In the genomic region with DNA sequence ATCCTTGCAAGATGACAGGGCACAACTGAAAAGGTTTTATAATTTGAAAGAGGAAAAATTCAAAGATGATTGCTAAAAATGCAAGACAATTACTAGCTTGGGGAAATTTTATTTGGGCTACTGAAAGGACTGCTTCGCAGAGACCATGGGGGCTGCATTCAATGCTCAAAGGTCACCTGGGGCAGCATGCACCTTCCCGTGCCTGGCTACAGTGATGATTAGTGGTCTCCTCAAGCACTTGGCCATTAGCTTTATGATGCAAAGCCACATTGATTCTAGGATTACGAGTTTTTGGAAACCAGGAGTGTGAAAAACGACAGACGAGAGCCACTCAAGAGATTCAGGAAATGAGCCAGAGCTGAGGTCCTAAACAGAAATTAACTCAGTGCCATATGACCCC, we compare ENCODE assay signal across 18 cellular contexts.
DNase-seq lines count a peak whose midpoint lies in the region; ATAC-seq and TF ChIP-seq lines count a peak whose summit lies in the region.
"Had no signal": no experiment of that assay in that cellular context is flagged by ENCODE, and none has a peak within 500 bp of the region (broad histone marks: within the 10 kb centered on the region; RNA-seq: fewer than 3 reads in every experiment).

No MANE protein-coding gene starts in this region.

- H3K4me1 Mint-ChIP-seq in GM23338: peaks cover 50% of the 10 kb centered on the region
- H3K4me1 Mint-ChIP-seq in WTC11: peaks cover 64% of the 10 kb centered on the region
- no peaks in the 10 kb centered on the region for H3K4me1 Mint-ChIP-seq in CD8-positive, alpha-beta T cell (ENCODE audit: low read depth)
- H3K4me1 Mint-ChIP-seq: CD4-positive, CD25-positive, alpha-beta regulatory T cell; IgD-negative memory B cell had no signal

- POLR2A ChIA-PET in WTC11 (lab: Charles Lee): no interaction called here
- POLR2A ChIA-PET in CD8-positive, alpha-beta T cell (lab: Charles Lee): no interaction called here

- no peak overlapping the region for H3K9ac ChIP-seq in HUES64 (ENCODE audit: low read depth, low read length)
- H3K9ac ChIP-seq: SK-N-SH had no signal

- H3K27ac Mint-ChIP-seq in GM23338 (peak overlapping the region; percentile 95), WTC11 (peak overlapping the region; percentile 77)
- no peak overlapping the region for H3K27ac Mint-ChIP-seq in CD8-positive, alpha-beta T cell
- H3K27ac Mint-ChIP-seq: CD4-positive, CD25-positive, alpha-beta regulatory T cell; IgD-negative memory B cell had no signal

- H3K27me3 Mint-ChIP-seq in GM23338 (ENCODE audit: insufficient read depth, low read depth, poor library complexity) (peaks cover 2% of the 10 kb centered on the region), WTC11 (ENCODE audit: low read depth) (no peaks in the 10 kb centered on the region)
- H3K27me3 Mint-ChIP-seq in CD8-positive, alpha-beta T cell (ENCODE audit: low read depth): no peaks in the 10 kb centered on the region
- H3K27me3 Mint-ChIP-seq: CD4-positive, CD25-positive, alpha-beta regulatory T cell; IgD-negative memory B cell had no signal

- H3K4me3 ChIP-seq in GM23338 (peak overlapping the region; percentile 3; the same call in 1 of the 2 replicates), HUES64 (ENCODE audit: low read length) (no peak overlapping the region)
- no peak overlapping the region for H3K4me3 ChIP-seq in CD8-positive, alpha-beta T cell (ENCODE audit: low read depth, low read length)
- H3K4me3 ChIP-seq: Peyer's patch had no signal

- DNase-seq in GM23338 (ENCODE audit: low spot score) (peak; percentile 55), WTC11 (ENCODE audit: low spot score) (no peak), iPS-NIHi7 (ENCODE audit: extremely low spot score) (peak; percentile 40), kidney glomerular epithelial cell (lab: John Stamatoyannopoulos, UW) (no peak)
- DNase-seq in CD8-positive, alpha-beta T cell: no peak
- DNase-seq: ACHN; Calu3; CD4-positive, CD25-positive, alpha-beta regulatory T cell; DMS79; NCI-H2107; NCI-H446 treated with DMSO at 0.1 percent for 48 hours; Peyer's patch; Right ventricle myocardium superior; SK-N-SH had no signal

- peaks cover 6% of the 10 kb centered on the region; the same call in 2 of the 3 replicates for H3K36me3 Mint-ChIP-seq in GM23338 (ENCODE audit: low read depth)
- H3K36me3 Mint-ChIP-seq in WTC11: no peaks in the 10 kb centered on the region
- no peaks in the 10 kb centered on the region for H3K36me3 Mint-ChIP-seq in CD8-positive, alpha-beta T cell
- H3K36me3 Mint-ChIP-seq: CD4-positive, CD25-positive, alpha-beta regulatory T cell; IgD-negative memory B cell had no signal

- H3K4me2 ChIP-seq in GM23338: peak overlapping the region; percentile 31
- H3K4me2 ChIP-seq: SK-N-SH had no signal

- H3K9me3 ChIP-seq in HUES64 (ENCODE audit: insufficient read depth, low read depth, low read length): no peaks in the 10 kb centered on the region
- no peaks in the 10 kb centered on the region for H3K9me3 ChIP-seq in CD8-positive, alpha-beta T cell (ENCODE audit: low read length)
- H3K9me3 ChIP-seq: Peyer's patch, SK-N-SH had no signal

- no peaks in the 10 kb centered on the region for H3K36me3 ChIP-seq in GM23338 (ENCODE audit: insufficient read depth)
- no peaks in the 10 kb centered on the region for H3K36me3 ChIP-seq in HUES64 (ENCODE audit: insufficient read depth, low read length)
- no peaks in the 10 kb centered on the region for H3K36me3 ChIP-seq in CD8-positive, alpha-beta T cell (ENCODE audit: insufficient read depth, low read length)
- H3K36me3 ChIP-seq: Peyer's patch had no signal

- H3K27ac ChIP-seq in GM23338 (ENCODE audit: low read depth) (peak overlapping the region; percentile 87), HUES64 (ENCODE audit: low read depth, low read length) (peak overlapping the region; percentile 83)
- no peak overlapping the region for H3K27ac ChIP-seq in CD8-positive, alpha-beta T cell (ENCODE audit: low read depth, low read length)
- H3K27ac ChIP-seq: Peyer's patch had no signal

- no peaks in the 10 kb centered on the region for H4K20me1 ChIP-seq in GM23338 (replicated peaks; ENCODE audit: insufficient read depth)

- TF ChIP-seq CTCF in GM23338 (conservative IDR thresholded peaks at IDR 0.05; ENCODE audit: low read depth in 2 of 2) (no peak), WTC11 (IDR thresholded peaks at IDR 0.05) (no peak)
- TF ChIP-seq CTCF in CD8-positive, alpha-beta T cell (IDR thresholded peaks at IDR 0.05): no peak

- 11% methylated on average over 5 of the region's 5 CpGs for WGBS in HUES64

- H3K27me3 ChIP-seq in GM23338 (ENCODE audit: insufficient read depth): no peaks in the 10 kb centered on the region
- H3K27me3 ChIP-seq in HUES64 (ENCODE audit: insufficient read depth, low read length): no peaks in the 10 kb centered on the region
- H3K27me3 ChIP-seq in CD8-positive, alpha-beta T cell (ENCODE audit: insufficient read depth, low read length): no peaks in the 10 kb centered on the region
- H3K27me3 ChIP-seq: Peyer's patch had no signal

- H2AFZ ChIP-seq in GM23338: no peak overlapping the region

- intact Hi-C loops in CD8-positive, alpha-beta T cell (cut with DNase I, micrococcal nuclease): no loop called here

- ATAC-seq in GM23338 (peak; percentile 93), WTC11 (peak; percentile 89), GM19023 (IDR thresholded peaks at IDR 0.05; ENCODE audit: unreplicated experiment) (no peak), HG03135 (IDR thresholded peaks at IDR 0.05; ENCODE audit: unreplicated experiment) (no peak)
- no peak for ATAC-seq in CD8-positive, alpha-beta T cell

- peaks cover 11% of the 10 kb centered on the region for H3K79me2 ChIP-seq in GM23338 (replicated peaks; ENCODE audit: insufficient read depth)

- CTCF ChIA-PET in WTC11 (lab: Charles Lee): interaction anchor here (1.3 kb wide), 1 partner anchor 16 kb away, joined by 5 read pairs; no protein-coding TSS in a partner anchor
- CTCF ChIA-PET in CD8-positive, alpha-beta T cell (lab: Charles Lee): no interaction called here

- H3K4me3 Mint-ChIP-seq in GM23338: no peak overlapping the region
- H3K4me3 Mint-ChIP-seq in WTC11: no peak overlapping the region
- H3K4me3 Mint-ChIP-seq in CD8-positive, alpha-beta T cell: no peak overlapping the region
- H3K4me3 Mint-ChIP-seq: CD4-positive, CD25-positive, alpha-beta regulatory T cell; IgD-negative memory B cell had no signal

- no peaks in the 10 kb centered on the region for H3F3A ChIP-seq in GM23338 (replicated peaks; ENCODE audit: low read depth)

- no peaks in the 10 kb centered on the region for H3K9me2 ChIP-seq in GM23338 (ENCODE audit: insufficient read depth)
- H3K9me2 ChIP-seq: SK-N-SH had no signal

- H3K4me1 ChIP-seq in GM23338 (ENCODE audit: insufficient read depth) (peaks cover 69% of the 10 kb centered on the region), HUES64 (ENCODE audit: insufficient read depth, low read length) (peaks cover 64% of the 10 kb centered on the region)
- H3K4me1 ChIP-seq in CD8-positive, alpha-beta T cell (ENCODE audit: insufficient read depth, low read length): no peaks in the 10 kb centered on the region
- H3K4me1 ChIP-seq: Peyer's patch had no signal

- no peaks in the 10 kb centered on the region for H3K9me3 Mint-ChIP-seq in GM23338
- H3K9me3 Mint-ChIP-seq in WTC11: no peaks in the 10 kb centered on the region
- no peaks in the 10 kb centered on the region for H3K9me3 Mint-ChIP-seq in CD8-positive, alpha-beta T cell
- H3K9me3 Mint-ChIP-seq: IgD-negative memory B cell had no signal

TF ChIP-seq in GM23338, 12 proteins besides CTCF, POLR2A, EP300 and RAD21 (continues in another document):
- TF ChIP-seq NANOG (IDR thresholded peaks at IDR 0.05; ENCODE audit: borderline replicate concordance) (peak; percentile 87), STAT1 (IDR thresholded peaks at IDR 0.05; ENCODE audit: unreplicated experiment) (no peak)

TF ChIP-seq in WTC11, 78 proteins besides CTCF, POLR2A, EP300 and RAD21 (continues in another document):
- TF ChIP-seq ZNF232 (CRISPR knock-in tag; IDR thresholded peaks at IDR 0.05): peak; percentile 66; the same call in 1 of the 2 replicates
- no peak for TF ChIP-seq TCF7 (CRISPR knock-in tag; IDR thresholded peaks at IDR 0.05; ENCODE audit: low read depth)
- TF ChIP-seq, protein P1, sequence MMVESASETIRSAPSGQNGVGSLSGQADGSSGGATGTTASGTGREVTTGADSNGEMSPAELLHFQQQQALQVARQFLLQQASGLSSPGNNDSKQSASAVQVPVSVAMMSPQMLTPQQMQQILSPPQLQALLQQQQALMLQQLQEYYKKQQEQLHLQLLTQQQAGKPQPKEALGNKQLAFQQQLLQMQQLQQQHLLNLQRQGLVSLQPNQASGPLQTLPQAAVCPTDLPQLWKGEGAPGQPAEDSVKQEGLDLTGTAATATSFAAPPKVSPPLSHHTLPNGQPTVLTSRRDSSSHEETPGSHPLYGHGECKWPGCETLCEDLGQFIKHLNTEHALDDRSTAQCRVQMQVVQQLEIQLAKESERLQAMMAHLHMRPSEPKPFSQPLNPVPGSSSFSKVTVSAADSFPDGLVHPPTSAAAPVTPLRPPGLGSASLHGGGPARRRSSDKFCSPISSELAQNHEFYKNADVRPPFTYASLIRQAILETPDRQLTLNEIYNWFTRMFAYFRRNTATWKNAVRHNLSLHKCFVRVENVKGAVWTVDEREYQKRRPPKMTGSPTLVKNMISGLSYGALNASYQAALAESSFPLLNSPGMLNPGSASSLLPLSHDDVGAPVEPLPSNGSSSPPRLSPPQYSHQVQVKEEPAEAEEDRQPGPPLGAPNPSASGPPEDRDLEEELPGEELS (CRISPR knock-in tag; IDR thresholded peaks at IDR 0.05): peak; percentile 82; the same call in 1 of the 2 replicates
- no peak for TF ChIP-seq ELF4 (CRISPR knock-in tag; IDR thresholded peaks at IDR 0.05; ENCODE audit: low read depth)
- no peak for TF ChIP-seq KAT7 (CRISPR knock-in tag; IDR thresholded peaks at IDR 0.05; ENCODE audit: borderline replicate concordance)
- TF ChIP-seq ZNF423 (CRISPR knock-in tag; IDR thresholded peaks at IDR 0.05): peak; percentile 40; the same call in 1 of the 2 replicates
- TF ChIP-seq, protein P2, sequence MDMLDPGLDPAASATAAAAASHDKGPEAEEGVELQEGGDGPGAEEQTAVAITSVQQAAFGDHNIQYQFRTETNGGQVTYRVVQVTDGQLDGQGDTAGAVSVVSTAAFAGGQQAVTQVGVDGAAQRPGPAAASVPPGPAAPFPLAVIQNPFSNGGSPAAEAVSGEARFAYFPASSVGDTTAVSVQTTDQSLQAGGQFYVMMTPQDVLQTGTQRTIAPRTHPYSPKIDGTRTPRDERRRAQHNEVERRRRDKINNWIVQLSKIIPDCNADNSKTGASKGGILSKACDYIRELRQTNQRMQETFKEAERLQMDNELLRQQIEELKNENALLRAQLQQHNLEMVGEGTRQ (CRISPR knock-in tag; IDR thresholded peaks at IDR 0.05): peak; percentile 37
- TF ChIP-seq ETV6 (CRISPR knock-in tag; IDR thresholded peaks at IDR 0.05): peak; percentile 24; the same call in 1 of the 2 replicates

Comparison
In these comparisons a context has a peak if more than half of its experiments do, and no peak if none do; other contexts are left out.
1. ATAC-seq: peak in GM23338 (single experiment) and WTC11 (single experiment); none in GM19023 (single experiment), CD8-positive, alpha-beta T cell (single experiment) and HG03135 (single experiment).
2. DNase-seq: peak in GM23338 (single experiment) and iPS-NIHi7 (single experiment); none in WTC11 (single experiment), kidney glomerular epithelial cell (single experiment) and CD8-positive, alpha-beta T cell (0 of 7).